Comparison of ENCODE assay signal across 8 cellular contexts in genomic region chr7:129144834-129145668, GRCh38. TPM values are rescaled to one million over a fixed set of nuclear protein-coding genes. Genes with fewer than 3 reads are reported as not detected.
A peak's percentile ranks its signal among the peaks of the same experiment; 100 is the strongest.
DNase-seq lines count a peak whose midpoint lies in the region; ATAC-seq and TF ChIP-seq lines count a peak whose summit lies in the region.

No MANE protein-coding gene starts in this region.

- BruUV-seq in A673 (replicated peaks; lab: Mats Ljungman, UMichigan), result no TSS peak

- intact Hi-C loops in A673 (cut with micrococcal nuclease; ENCODE audit: unreplicated experiment) (no loop called here), left lung (cut with DNase I) (no loop called here), testis (cut with DNase I; ENCODE audit: low total_unique reads) (no loop called here)

- DNase-seq in A673 (ENCODE audit: low spot score), result no peak
- peak; percentile 32 for DNase-seq in HuH-7 (ENCODE audit: low spot score)
- peak; percentile 45 for DNase-seq in activated naive CD4-positive, alpha-beta T cell treated with anti-CD3 and anti-CD28 coated beads, Interleukin-2, amount 10 ng/mL, durations not matched to agents 7 days and 5 days
- DNase-seq in left lung, result peak in 1 of 2 donors; percentile 75
- no peak for DNase-seq in testis
- no peak for DNase-seq in NCI-H187 treated with DMSO at 0.1 percent for 48 hours (lab: John Stamatoyannopoulos, UW)
- no peak for DNase-seq in COR-L47 (lab: John Stamatoyannopoulos, UW)

- no peaks in the 10 kb centered on the region for H3K9me3 Mint-ChIP-seq in activated naive CD4-positive, alpha-beta T cell treated with anti-CD3 and anti-CD28 coated beads, Interleukin-2, amount 10 ng/mL, durations not matched to agents 7 days and 5 days

- peak; percentile 9 for ATAC-seq in GM19035 (IDR thresholded peaks at IDR 0.05; ENCODE audit: unreplicated experiment)
- ATAC-seq in left lung, result no peak

- WGBS in testis, 2 donors, result 4 to 14% methylated on average over 13 to 58 of the region's 58 CpGs

- no peaks in the 10 kb centered on the region for H3K36me3 ChIP-seq in A673 (ENCODE audit: insufficient read depth, low read length, poor library complexity, severe bottlenecking)
- no peaks in the 10 kb centered on the region for H3K36me3 ChIP-seq in left lung
- H3K36me3 ChIP-seq in testis (ENCODE audit: low read depth, missing control alignments), result no peaks in the 10 kb centered on the region

- H3K27ac ChIP-seq in A673 (ENCODE audit: low read depth, low read length, poor library complexity, severe bottlenecking) (no peak overlapping the region), left lung (no peak overlapping the region), testis (peak overlapping the region in 1 of 2 donors; percentile 41)

- H3K4me1 ChIP-seq in A673 (ENCODE audit: insufficient read depth, low read length, poor library complexity, severe bottlenecking) (peaks cover 6% of the 10 kb centered on the region), left lung (peaks cover 0 to 28% of the 10 kb centered on the region in 2 donors), testis (peaks cover 6% of the 10 kb centered on the region)

- peaks cover 57% of the 10 kb centered on the region for H3K27me3 Mint-ChIP-seq in activated naive CD4-positive, alpha-beta T cell treated with anti-CD3 and anti-CD28 coated beads, Interleukin-2, amount 10 ng/mL, durations not matched to agents 7 days and 5 days

- peaks cover 14% of the 10 kb centered on the region for H3K4me1 Mint-ChIP-seq in activated naive CD4-positive, alpha-beta T cell treated with anti-CD3 and anti-CD28 coated beads, Interleukin-2, amount 10 ng/mL, durations not matched to agents 7 days and 5 days

- H3K36me3 Mint-ChIP-seq in activated naive CD4-positive, alpha-beta T cell treated with anti-CD3 and anti-CD28 coated beads, Interleukin-2, amount 10 ng/mL, durations not matched to agents 7 days and 5 days, result no peaks in the 10 kb centered on the region

- H3K4me3 Mint-ChIP-seq in activated naive CD4-positive, alpha-beta T cell treated with anti-CD3 and anti-CD28 coated beads, Interleukin-2, amount 10 ng/mL, durations not matched to agents 7 days and 5 days, result peak overlapping the region; percentile 58

- POLR2A ChIA-PET in A673 (lab: Charles Lee; ENCODE audit: low non-redundant PET), result no interaction called here

- H3K4me3 ChIP-seq in A673 (ENCODE audit: low read depth, low read length, poor library complexity, severe bottlenecking), result peak overlapping the region; percentile 58
- H3K4me3 ChIP-seq in left lung, result peak overlapping the region; percentile 15 to 40
- H3K4me3 ChIP-seq in testis, result peak overlapping the region; percentile 53 to 64

- H3K27me3 ChIP-seq in A673 (replicated peaks; ENCODE audit: insufficient read depth, low read depth, low read length, poor library complexity), result peaks cover 16% of the 10 kb centered on the region
- peaks cover 22 to 82% of the 10 kb centered on the region in 2 donors for H3K27me3 ChIP-seq in left lung
- no peaks in the 10 kb centered on the region for H3K27me3 ChIP-seq in testis

- peak; percentile 59 for TF ChIP-seq CTCF in A673 (conservative IDR thresholded peaks at IDR 0.05; ENCODE audit: low read depth, low read length)
- no peak for TF ChIP-seq CTCF in left lung (IDR thresholded peaks at IDR 0.05)
- peak in 1 of 3 experiments; percentile 14 for TF ChIP-seq CTCF in testis (IDR thresholded peaks at IDR 0.05)

- CTCF ChIA-PET in A673 (lab: Charles Lee), result interaction anchor here (1.5 kb wide), 1 partner anchor 19 kb away, joined by 5 read pairs; no protein-coding TSS in a partner anchor
- CTCF ChIA-PET in activated naive CD4-positive, alpha-beta T cell treated with anti-CD3 and anti-CD28 coated beads, Interleukin-2, amount 10 ng/mL, durations not matched to agents 7 days and 5 days (lab: Charles Lee), result interaction anchor here (1.0 to 1.7 kb wide), 4 partner anchors 19 to 54 kb away, joined by 3 to 8 read pairs (median 6); no protein-coding TSS in a partner anchor

- no peak overlapping the region for H3K27ac Mint-ChIP-seq in activated naive CD4-positive, alpha-beta T cell treated with anti-CD3 and anti-CD28 coated beads, Interleukin-2, amount 10 ng/mL, durations not matched to agents 7 days and 5 days

- H3K9me3 ChIP-seq in A673 (ENCODE audit: low read depth, low read length, poor library complexity, severe bottlenecking) (no peaks in the 10 kb centered on the region), left lung (no peaks in the 10 kb centered on the region), testis (no peaks in the 10 kb centered on the region)

- no peak for TF ChIP-seq POLR2A in testis (IDR thresholded peaks at IDR 0.05)

RNA-seq across cellular contexts. Expression of gene TSPAN33, which starts 0.5 kb away (rescaled TPM):
- 1.6 and 3.5 TPM in 2 replicates for total RNA-seq in A673 (2021)
- total RNA-seq in left lung, result 1 to 10 TPM; 2.3 to 4.5 TPM
- total RNA-seq in testis, result 10 to 100 TPM; 25.7 to 35.7 TPM
- 35.9 TPM for polyA plus RNA-seq in testis (ENCODE audit: insufficient read depth, low read depth, low replicate concordance)

RNA-seq across cellular contexts. Expression of gene SMO, which starts 43.4 kb away (rescaled TPM):
- 40.3 and 40.8 TPM in 2 replicates for total RNA-seq in A673 (2021)
- 10 to 100 TPM in 1 of 2 donors, 1 to 10 TPM in 1; 5.1 to 14.7 TPM for total RNA-seq in left lung
- total RNA-seq in testis, result 10 to 100 TPM; 17.7 to 22.8 TPM
- polyA plus RNA-seq in testis (ENCODE audit: insufficient read depth, low read depth, low replicate concordance), result 11.9 TPM

Comparison
In these comparisons a context has a peak if more than half of its experiments do, and no peak if none do; other contexts are left out.
1. DNase-seq: peak in HuH-7 (single experiment) and activated naive CD4-positive, alpha-beta T cell treated with anti-CD3 and anti-CD28 coated beads, Interleukin-2, amount 10 ng/mL, durations not matched to agents 7 days and 5 days (single experiment); none in A673 (single experiment), testis (single experiment), NCI-H187 treated with DMSO at 0.1 percent for 48 hours (single experiment) and COR-L47 (single experiment).
2. Peak in every context shown above with its lines, with median percentiles within 50 percentile points of each other: H3K4me3 ChIP-seq.